8 cellular contexts compared by ENCODE assay signal in the genomic region with DNA sequence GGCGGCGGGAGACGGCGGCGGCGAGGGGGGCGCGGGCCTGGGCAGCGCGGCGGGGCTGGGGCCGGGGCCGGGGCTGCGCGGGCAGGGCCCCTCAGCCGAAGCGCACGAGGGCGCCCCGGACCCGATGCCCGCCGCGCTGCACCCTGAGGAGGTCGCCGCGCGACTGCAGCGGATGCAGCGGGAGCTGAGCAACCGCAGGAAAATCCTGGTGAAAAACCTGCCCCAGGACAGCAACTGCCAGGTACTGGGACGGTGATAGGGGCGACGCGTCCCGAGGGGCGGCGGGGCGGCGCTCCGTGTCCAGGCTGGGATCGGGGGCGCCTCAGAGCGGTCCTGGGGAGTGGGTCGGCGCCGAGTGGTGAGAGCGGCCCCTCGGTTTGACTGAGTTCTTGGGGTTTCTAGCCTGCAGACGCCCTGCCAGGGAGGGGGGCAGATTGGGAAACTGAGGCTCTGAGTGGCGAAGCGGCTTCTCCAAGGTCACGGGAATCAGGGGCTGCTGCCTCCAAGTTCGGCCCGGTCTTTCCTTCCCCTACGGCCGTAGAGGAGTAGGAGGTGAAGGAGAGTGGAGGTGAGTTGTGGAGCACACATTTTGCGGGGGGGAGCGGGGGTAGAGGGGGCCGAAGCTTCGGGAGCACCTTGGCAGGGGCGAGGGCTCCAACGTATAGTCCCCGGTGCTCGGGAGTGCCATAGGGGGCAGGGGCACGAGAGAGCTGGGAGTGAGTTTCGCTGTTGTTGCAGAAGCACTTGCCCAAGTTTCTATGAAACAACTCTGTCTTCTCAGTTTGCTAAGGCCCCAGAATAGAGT. TPM values are rescaled to one million over a fixed set of nuclear protein-coding genes. Genes with fewer than 3 reads are reported as not detected.
DNase-seq lines count a peak whose midpoint lies in the region; ATAC-seq and TF ChIP-seq lines count a peak whose summit lies in the region.

No MANE protein-coding gene starts in this region.

- intact Hi-C loops in activated CD4-positive, alpha-beta memory T cell treated with anti-CD3 and anti-CD28 coated beads for 36 hours (cut with micrococcal nuclease): loop anchor here (5.0 to 10.0 kb wide), 2 partner anchors 219 to 322 kb away; partner anchors contain the start of gene JAK1

- DNase-seq in AML-193 (lab: John Stamatoyannopoulos, UW) (peak; percentile 26 to 33), LHCN-M2 (ENCODE audit: low read depth) (peak; percentile 5), endothelial cell (ENCODE audit: low spot score) (peak; percentile 36), tibial nerve (ENCODE audit: low spot score in 2 of 2) (peak in 1 of 2 donors; percentile 18)
- DNase-seq in activated CD4-positive, alpha-beta memory T cell treated with anti-CD3 and anti-CD28 coated beads for 36 hours: peak; percentile 28

- H3K9me3 Mint-ChIP-seq in activated CD4-positive, alpha-beta memory T cell treated with anti-CD3 and anti-CD28 coated beads for 36 hours: no peaks in the 10 kb centered on the region
- no peaks in the 10 kb centered on the region for H3K9me3 Mint-ChIP-seq in endothelial cell (ENCODE audit: unreplicated experiment)

- H3K27me3 ChIP-seq in tibial nerve: no peaks in the 10 kb centered on the region

- CTCF ChIA-PET in activated CD4-positive, alpha-beta memory T cell treated with anti-CD3 and anti-CD28 coated beads for 36 hours (lab: Charles Lee): interaction anchor here (0.9 to 1.5 kb wide), 3 partner anchors 69 to 79 kb away, joined by 3 to 8 read pairs (median 3); no protein-coding TSS in a partner anchor

- TF ChIP-seq CTCF in endothelial cell (IDR thresholded peaks at IDR 0.05; ENCODE audit: unreplicated experiment) (no peak), tibial nerve (IDR thresholded peaks at IDR 0.05) (no peak)

- H3K27me3 Mint-ChIP-seq in activated CD4-positive, alpha-beta memory T cell treated with anti-CD3 and anti-CD28 coated beads for 36 hours: peaks cover 3% of the 10 kb centered on the region
- H3K27me3 Mint-ChIP-seq in endothelial cell (ENCODE audit: unreplicated experiment): no peaks in the 10 kb centered on the region

- no peak overlapping the region for H3K27ac ChIP-seq in mesodermal cell (ENCODE audit: low read depth, low read length, severe bottlenecking)
- H3K27ac ChIP-seq in tibial nerve: peak overlapping the region in 3 of 4 donors; percentile 76 to 85 (median 79)

- no peak for TF ChIP-seq POLR2A in tibial nerve (IDR thresholded peaks at IDR 0.05)

- no peaks in the 10 kb centered on the region for H3K36me3 Mint-ChIP-seq in activated CD4-positive, alpha-beta memory T cell treated with anti-CD3 and anti-CD28 coated beads for 36 hours
- no peaks in the 10 kb centered on the region for H3K36me3 Mint-ChIP-seq in endothelial cell (ENCODE audit: low read depth, unreplicated experiment)

- TF ChIP-seq EP300 in tibial nerve (IDR thresholded peaks at IDR 0.05): peak in 1 of 2 donors; percentile 19

- WGBS in mesodermal cell (ENCODE audit: insufficient coverage in 2 of 2), 2 experiments: 0 to 1% methylated on average over 48 to 58 of the region's 67 CpGs
- 0 to 1% methylated on average over 37 of the region's 67 CpGs for WGBS in tibial nerve, 2 donors

- POLR2A ChIA-PET in activated CD4-positive, alpha-beta memory T cell treated with anti-CD3 and anti-CD28 coated beads for 36 hours (lab: Charles Lee): interaction anchor here (0.9 kb wide), 1 partner anchor 9 kb away, joined by 3 read pairs; no protein-coding TSS in a partner anchor

- H3K4me1 Mint-ChIP-seq in activated CD4-positive, alpha-beta memory T cell treated with anti-CD3 and anti-CD28 coated beads for 36 hours (ENCODE audit: low read depth): peaks cover 5% of the 10 kb centered on the region
- peaks cover 17% of the 10 kb centered on the region for H3K4me1 Mint-ChIP-seq in endothelial cell (ENCODE audit: unreplicated experiment)

- H3K4me3 Mint-ChIP-seq in activated CD4-positive, alpha-beta memory T cell treated with anti-CD3 and anti-CD28 coated beads for 36 hours: peak overlapping the region; percentile 77
- H3K4me3 Mint-ChIP-seq in endothelial cell (ENCODE audit: unreplicated experiment): peak overlapping the region; percentile 93

- H3K4me1 ChIP-seq in mesodermal cell (ENCODE audit: control insufficient read depth, insufficient read depth, low read length, poor library complexity, severe bottlenecking): no peaks in the 10 kb centered on the region
- H3K4me1 ChIP-seq in tibial nerve: peaks cover 0 to 24% (median 3%) of the 10 kb centered on the region in 4 donors

- H3K27ac Mint-ChIP-seq in activated CD4-positive, alpha-beta memory T cell treated with anti-CD3 and anti-CD28 coated beads for 36 hours: no peak overlapping the region
- no peak overlapping the region for H3K27ac Mint-ChIP-seq in endothelial cell (ENCODE audit: unreplicated experiment)

- ATAC-seq in GM18907 (IDR thresholded peaks at IDR 0.05; ENCODE audit: unreplicated experiment) (peak; percentile 25), GM21576 (IDR thresholded peaks at IDR 0.05; ENCODE audit: unreplicated experiment) (no peak)

- H3K36me3 ChIP-seq in mesodermal cell (ENCODE audit: control insufficient read depth, insufficient read depth, low read length): no peaks in the 10 kb centered on the region
- H3K36me3 ChIP-seq in tibial nerve: no peaks in the 10 kb centered on the region

- H3K4me3 ChIP-seq in mesodermal cell (ENCODE audit: extremely low read depth, insufficient read depth, low read length, poor library complexity, severe bottlenecking): peak overlapping the region; percentile 78
- peak overlapping the region; percentile 60 to 88 (median 80) for H3K4me3 ChIP-seq in tibial nerve

- H3K9me3 ChIP-seq in mesodermal cell (ENCODE audit: control insufficient read depth, low read length) (no peaks in the 10 kb centered on the region), tibial nerve (no peaks in the 10 kb centered on the region)

RNA-seq across cellular contexts. Expression of gene RAVER2, which starts 0.5 kb away (rescaled TPM):
- total RNA-seq in LHCN-M2 (2014; rRNA removed) (0.29 and 0.51 TPM in 2 replicates), endothelial cell (ENCODE audit: unreplicated experiment) (11.9 TPM), tibial nerve (1 to 10 TPM; 3.6 to 8.2 (median 4.1) TPM)
- 0.11 TPM for polyA plus RNA-seq in LHCN-M2 (2012)
- 1 to 10 TPM; 2.9 to 3.2 TPM for total RNA-seq in activated CD4-positive, alpha-beta memory T cell treated with anti-CD3 and anti-CD28 coated beads for 36 hours
- 12.6 TPM for polyA plus RNA-seq in mesodermal cell (2013, experiment 1 of 2)
- 13.1 TPM for polyA plus RNA-seq in mesodermal cell (2013, experiment 2 of 2)
